In the genomic region with DNA sequence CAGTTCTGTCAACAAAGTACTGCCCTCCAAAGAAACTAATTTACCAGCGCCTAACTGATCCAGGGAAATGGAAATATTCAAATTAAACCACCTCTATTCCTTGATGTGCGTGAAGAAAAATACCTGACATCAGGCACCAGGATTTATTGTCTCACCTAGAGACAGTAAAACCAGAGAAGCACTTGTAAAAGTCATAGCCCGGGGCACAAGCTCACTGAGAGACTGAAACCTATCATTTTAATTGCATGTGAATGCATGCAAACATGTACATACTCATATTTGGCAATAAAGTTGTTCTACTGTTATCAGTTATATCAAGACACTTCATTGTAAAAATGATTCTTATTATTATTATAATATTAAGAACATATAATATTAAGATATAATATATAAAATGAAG, we compare ENCODE assay signal across 13 cellular contexts.
DNase-seq lines count a peak whose midpoint lies in the region; TF ChIP-seq lines count a peak whose summit lies in the region.
"Had no signal": no experiment of that assay in that cellular context is flagged by ENCODE, and none has a peak within 500 bp of the region (broad histone marks: within the 10 kb centered on the region; RNA-seq: fewer than 3 reads in every experiment).

No MANE protein-coding gene starts in this region.

- peak; percentile 24 for DNase-seq in NCI-H82 (lab: John Stamatoyannopoulos, UW)
- DNase-seq in NCI-H82 treated with DMSO at 0.1 percent for 48 hours (lab: John Stamatoyannopoulos, UW; ENCODE audit: unreplicated experiment), result no peak
- peak; percentile 14 for DNase-seq in GF-D8 (lab: John Stamatoyannopoulos, UW)
- peak; percentile 48 for DNase-seq in NCI-H526 treated with DMSO at 0.1 percent for 48 hours (lab: John Stamatoyannopoulos, UW)
- peak; percentile 27 for DNase-seq in epithelial cell of prostate (ENCODE audit: low read depth, low spot score)
- no peak for DNase-seq in HEK293T (ENCODE audit: extremely low spot score)
- DNase-seq in C1 segment of cervical spinal cord (lab: John Stamatoyannopoulos, UW), result no peak
- DNase-seq in thyroid gland, result no peak
- DNase-seq: activated naive CD4-positive, alpha-beta T cell treated with Interleukin-2 at 50 U/mL for 16 hours; Calu3; NCI-H2081 treated with DMSO at 0.1 percent for 48 hours; nephron progenitor cell had no signal

- H3K4me1 ChIP-seq in thyroid gland, result no peaks in the 10 kb centered on the region
- H3K4me1 ChIP-seq: vagina had no signal

- no peak for TF ChIP-seq POLR2A in thyroid gland (IDR thresholded peaks at IDR 0.05)

- H3K9me3 ChIP-seq in thyroid gland, result no peaks in the 10 kb centered on the region
- H3K9me3 ChIP-seq: vagina had no signal

- H3K27ac ChIP-seq in epithelial cell of prostate, result no peak overlapping the region
- no peak overlapping the region for H3K27ac ChIP-seq in thyroid gland
- H3K27ac ChIP-seq: vagina had no signal

- POLR2A ChIA-PET in HEK293T (lab: Yijun Ruan, JAX), result no interaction called here

- intact Hi-C loops in thyroid gland (cut with DNase I), result no loop called here

- CTCF ChIA-PET in HEK293T (lab: Yijun Ruan, JAX), result no interaction called here

- TF ChIP-seq CTCF in thyroid gland (IDR thresholded peaks at IDR 0.05), result no peak

- H3K36me3 ChIP-seq in thyroid gland, result no peaks in the 10 kb centered on the region
- H3K36me3 ChIP-seq: vagina had no signal

- H3K4me3 ChIP-seq in thyroid gland (replicated peaks in 1 of 3), result no peak overlapping the region
- H3K4me3 ChIP-seq: vagina had no signal

- no peaks in the 10 kb centered on the region for H3K27me3 ChIP-seq in thyroid gland
- H3K27me3 ChIP-seq: vagina had no signal

- 86 to 89% methylated on average over 3 of the region's 3 CpGs for WGBS in thyroid gland, 2 donors

TF ChIP-seq in HEK293T, 16 proteins besides CTCF, POLR2A, EP300 and RAD21:
- TF ChIP-seq FOXM1 (IDR thresholded peaks at IDR 0.05; ENCODE audit: borderline replicate concordance), result no peak
- no peak for TF ChIP-seq SP1 (IDR thresholded peaks at IDR 0.05)
- no peak for TF ChIP-seq BHLHE40 (IDR thresholded peaks at IDR 0.05; ENCODE audit: borderline replicate concordance)
- TF ChIP-seq HDGF (IDR thresholded peaks at IDR 0.05; ENCODE audit: borderline replicate concordance), result no peak
- TF ChIP-seq SUZ12 (IDR thresholded peaks at IDR 0.05), result no peak
- no peak for TF ChIP-seq TARDBP (IDR thresholded peaks at IDR 0.05)
- TF ChIP-seq FOXK2 (IDR thresholded peaks at IDR 0.05), result no peak
- TF ChIP-seq ELF4 (IDR thresholded peaks at IDR 0.05), result no peak
- TF ChIP-seq FOXA1 (IDR thresholded peaks at IDR 0.05), result no peak
- no peak for TF ChIP-seq ZNF384 (IDR thresholded peaks at IDR 0.05)
- no peak for TF ChIP-seq CTBP1 (IDR thresholded peaks at IDR 0.05; ENCODE audit: borderline replicate concordance)
- TF ChIP-seq LEF1 (IDR thresholded peaks at IDR 0.05; ENCODE audit: borderline replicate concordance), result no peak
- no peak for TF ChIP-seq PKNOX1 (IDR thresholded peaks at IDR 0.05)
- no peak for TF ChIP-seq ARNT (IDR thresholded peaks at IDR 0.05)
- no peak for TF ChIP-seq NFRKB (IDR thresholded peaks at IDR 0.05)
- no peak for TF ChIP-seq L3MBTL2 (conservative IDR thresholded peaks at IDR 0.05)

Comparison
In these comparisons a context has a peak if more than half of its experiments do, and no peak if none do; other contexts are left out.
1. DNase-seq: peak in NCI-H82 (single experiment), GF-D8 (single experiment), NCI-H526 treated with DMSO at 0.1 percent for 48 hours (single experiment) and epithelial cell of prostate (single experiment); none in NCI-H82 treated with DMSO at 0.1 percent for 48 hours (single experiment), HEK293T (single experiment), C1 segment of cervical spinal cord (0 of 14) and thyroid gland (0 of 2).